In genomic region chrX:69234624-69235023, GRCh38 we compare ENCODE assay signal across 21 cellular contexts.
A peak's percentile ranks its signal among the peaks of the same experiment; 100 is the strongest.
DNase-seq lines count a peak whose midpoint lies in the region; ATAC-seq, FAIRE-seq and TF ChIP-seq lines count a peak whose summit lies in the region.
"Had no signal": no experiment of that assay in that cellular context is flagged by ENCODE, and none has a peak within 500 bp of the region (broad histone marks: within the 10 kb centered on the region; RNA-seq: fewer than 3 reads in every experiment).

No MANE protein-coding gene starts in this region.

- no peaks in the 10 kb centered on the region for H3K27me3 ChIP-seq in astrocyte (ENCODE audit: insufficient read depth, low read length)
- H3K27me3 ChIP-seq: BE2C had no signal

- no peaks in the 10 kb centered on the region for H3K9me3 Mint-ChIP-seq in astrocyte (ENCODE audit: unreplicated experiment)
- H3K9me3 Mint-ChIP-seq in MCF 10A (ENCODE audit: unreplicated experiment) = peaks cover 16% of the 10 kb centered on the region
- H3K9me3 Mint-ChIP-seq: CD4-positive, CD25-positive, alpha-beta regulatory T cell; CD8-positive, alpha-beta memory T cell; GM23338 had no signal

- TF ChIP-seq CTCF in astrocyte (IDR thresholded peaks at IDR 0.05; ENCODE audit: insufficient read depth, low read depth, low read length) (no peak), MCF 10A (IDR thresholded peaks at IDR 0.05; ENCODE audit: unreplicated experiment) (no peak)

- H3K4me3 ChIP-seq in astrocyte (ENCODE audit: insufficient read depth, low read depth, low read length) = no peak overlapping the region
- H3K4me3 ChIP-seq: GM23338 had no signal

- H3K4me2 ChIP-seq in astrocyte (ENCODE audit: low read length) = no peak overlapping the region
- H3K4me2 ChIP-seq: GM23338 had no signal

- no peak overlapping the region for H2AFZ ChIP-seq in astrocyte (ENCODE audit: low read depth, low read length)
- H2AFZ ChIP-seq: GM23338 had no signal

- no peaks in the 10 kb centered on the region for H4K20me1 ChIP-seq in astrocyte (ENCODE audit: insufficient read depth, low read length)

- intact Hi-C loops in MCF 10A (cut with micrococcal nuclease) = no loop called here

- POLR2A ChIA-PET in MCF 10A (lab: Yijun Ruan, JAX) = no interaction called here

- H3K27ac ChIP-seq in astrocyte (ENCODE audit: low read depth, low read length) = no peak overlapping the region

- no peak overlapping the region for H3K4me3 Mint-ChIP-seq in astrocyte (ENCODE audit: unreplicated experiment)
- H3K4me3 Mint-ChIP-seq in MCF 10A (ENCODE audit: unreplicated experiment) = no peak overlapping the region
- H3K4me3 Mint-ChIP-seq: CD4-positive, CD25-positive, alpha-beta regulatory T cell; GM23338; HFFc6 had no signal

- no peaks in the 10 kb centered on the region for H3K79me2 ChIP-seq in astrocyte (ENCODE audit: insufficient read depth, low read length)

- DNase-seq in astrocyte (ENCODE audit: low read depth) = no peak
- DNase-seq in MCF 10A (ENCODE audit: unreplicated experiment) = no peak
- no peak for DNase-seq in effector CD4-positive, alpha-beta T cell
- DNase-seq: ACHN; BE2C; C1 segment of cervical spinal cord; CD4-positive, CD25-positive, alpha-beta regulatory T cell; CD8-positive, alpha-beta memory T cell; COR-L47; DMS 273 treated with DMSO at 0.1 percent for 48 hours; DMS53; HFFc6; KG1 had no signal

- BruUV-seq in MCF 10A (replicated peaks; lab: Mats Ljungman, UMichigan) = no TSS peak

- peaks cover 1% of the 10 kb centered on the region for H3K4me1 ChIP-seq in astrocyte (ENCODE audit: insufficient read depth, low read length)
- H3K4me1 ChIP-seq: BE2C had no signal

- FAIRE-seq in astrocyte (lab: Jason Lieb, UNC) = peak; percentile 64
- FAIRE-seq: A204.1, G401.6, H54 had no signal

- no peak overlapping the region for H3K9ac ChIP-seq in astrocyte (ENCODE audit: low read length)

- H3K27ac Mint-ChIP-seq in astrocyte (ENCODE audit: unreplicated experiment) = no peak overlapping the region
- H3K27ac Mint-ChIP-seq in MCF 10A (ENCODE audit: low read depth, unreplicated experiment) = no peak overlapping the region
- H3K27ac Mint-ChIP-seq: CD4-positive, CD25-positive, alpha-beta regulatory T cell; CD8-positive, alpha-beta memory T cell; GM23338; HFFc6 had no signal

- CTCF ChIA-PET in MCF 10A (lab: Yijun Ruan, JAX) = interaction anchor here (0.8 to 1.2 kb wide), 2 partner anchors 10 to 427 kb away, joined by 3 to 4 read pairs; no protein-coding TSS in a partner anchor

- H3K36me3 ChIP-seq in astrocyte (ENCODE audit: insufficient read depth, low read length) = no peaks in the 10 kb centered on the region
- H3K36me3 ChIP-seq: BE2C had no signal

- H3K27me3 Mint-ChIP-seq in astrocyte (ENCODE audit: low read depth, unreplicated experiment) (peaks cover 4% of the 10 kb centered on the region), MCF 10A (ENCODE audit: insufficient read depth, unreplicated experiment) (peaks cover 19% of the 10 kb centered on the region)

- no peaks in the 10 kb centered on the region for H3K36me3 Mint-ChIP-seq in astrocyte (ENCODE audit: low read depth, unreplicated experiment)
- H3K36me3 Mint-ChIP-seq in MCF 10A (ENCODE audit: insufficient read depth, unreplicated experiment) = no peaks in the 10 kb centered on the region
- H3K36me3 Mint-ChIP-seq: CD4-positive, CD25-positive, alpha-beta regulatory T cell; CD8-positive, alpha-beta memory T cell had no signal

- H3K4me1 Mint-ChIP-seq in astrocyte (ENCODE audit: low read depth, unreplicated experiment) = peaks cover 2% of the 10 kb centered on the region
- H3K4me1 Mint-ChIP-seq in MCF 10A (ENCODE audit: insufficient read depth, unreplicated experiment) = no peaks in the 10 kb centered on the region
- H3K4me1 Mint-ChIP-seq: CD4-positive, CD25-positive, alpha-beta regulatory T cell; CD8-positive, alpha-beta memory T cell; GM23338 had no signal

- ATAC-seq in GM18502 (IDR thresholded peaks at IDR 0.05; ENCODE audit: poor library complexity, unreplicated experiment) (peak; percentile 60), HG02870 (IDR thresholded peaks at IDR 0.05; ENCODE audit: unreplicated experiment) (peak; percentile 67), HG02885 (IDR thresholded peaks at IDR 0.05; ENCODE audit: poor library complexity, unreplicated experiment) (no peak)
- ATAC-seq: GM23338, HCT116 had no signal

- H3K9me3 ChIP-seq in astrocyte (ENCODE audit: insufficient read depth, low read depth, low read length) = no peaks in the 10 kb centered on the region
- H3K9me3 ChIP-seq: BE2C had no signal
